Comparison of ENCODE assay signal across 22 cellular contexts in genomic region chr5:14243768-14244167, GRCh38.
"Had no signal": no experiment of that assay in that cellular context is flagged by ENCODE, and none has a peak within 500 bp of the region (broad histone marks: within the 10 kb centered on the region; RNA-seq: fewer than 3 reads in every experiment).

No MANE protein-coding gene starts in this region.

- H3K4me1 ChIP-seq: breast epithelium, testis had no signal

- H3K27ac Mint-ChIP-seq: activated CD4-positive, alpha-beta T cell treated with anti-CD3 and anti-CD28 coated beads for 36 hours; activated naive CD8-positive, alpha-beta T cell treated with anti-CD3 and anti-CD28 coated beads for 36 hours; immature natural killer cell; naive thymus-derived CD4-positive, alpha-beta T cell; type B pancreatic cell had no signal

- H3K36me3 Mint-ChIP-seq: activated naive CD8-positive, alpha-beta T cell treated with anti-CD3 and anti-CD28 coated beads for 36 hours; immature natural killer cell; naive thymus-derived CD4-positive, alpha-beta T cell; type B pancreatic cell had no signal

- H3K4me3 Mint-ChIP-seq: activated B cell treated with CpG ODN at 0.5 μM for 24 hours; activated CD4-positive, alpha-beta T cell treated with anti-CD3 and anti-CD28 coated beads for 36 hours; activated naive CD8-positive, alpha-beta T cell treated with anti-CD3 and anti-CD28 coated beads for 36 hours; activated T-cell treated with anti-CD3 and anti-CD28 coated beads, Interleukin-2, amount 50 U/mL, for 4 hours; central memory CD8-positive, alpha-beta T cell; immature natural killer cell; naive thymus-derived CD4-positive, alpha-beta T cell; type B pancreatic cell had no signal

- H3K27me3 Mint-ChIP-seq: activated B cell treated with CpG ODN at 0.5 μM for 24 hours, type B pancreatic cell had no signal

- H3K27me3 ChIP-seq: breast epithelium, left lung, testis, vagina had no signal

- FAIRE-seq: astrocyte had no signal

- H3K4me2 ChIP-seq: smooth muscle cell had no signal

- H3K36me3 ChIP-seq: breast epithelium, left lung, vagina had no signal

- H3K4me3 ChIP-seq: breast epithelium, coronary artery, left lung, lung, smooth muscle cell, testis, vagina had no signal

- H3K4me1 Mint-ChIP-seq: activated CD4-positive, alpha-beta T cell treated with anti-CD3 and anti-CD28 coated beads for 36 hours; activated naive CD8-positive, alpha-beta T cell treated with anti-CD3 and anti-CD28 coated beads for 36 hours; central memory CD8-positive, alpha-beta T cell; naive thymus-derived CD4-positive, alpha-beta T cell had no signal

- H3K9me3 Mint-ChIP-seq: activated B cell treated with CpG ODN at 0.5 μM for 24 hours; activated naive CD8-positive, alpha-beta T cell treated with anti-CD3 and anti-CD28 coated beads for 36 hours; activated T-cell treated with anti-CD3 and anti-CD28 coated beads, Interleukin-2, amount 50 U/mL, for 4 hours; central memory CD8-positive, alpha-beta T cell; immature natural killer cell; naive thymus-derived CD4-positive, alpha-beta T cell; type B pancreatic cell had no signal

- H3K9me3 ChIP-seq: breast epithelium, left lung, testis, vagina had no signal

- H3K27ac ChIP-seq: breast epithelium, coronary artery, left lung, testis, vagina had no signal

- DNase-seq: activated B cell treated with CpG ODN at 0.5 μM for 24 hours; activated CD4-positive, alpha-beta T cell treated with anti-CD3 and anti-CD28 coated beads for 36 hours; activated CD4-positive, alpha-beta T cell treated with anti-CD3 and anti-CD28 coated beads, Interleukin-2, amount 50 U/mL, for 48 hours; activated CD8-positive, alpha-beta memory T cell treated with anti-CD3 and anti-CD28 coated beads, Interleukin-2, amount 50 U/mL, for 48 hours; activated naive CD4-positive, alpha-beta T cell treated with Interleukin-2 at 50 U/mL for 16 hours; activated naive CD8-positive, alpha-beta T cell treated with anti-CD3 and anti-CD28 coated beads for 36 hours; activated T-cell treated with anti-CD3 and anti-CD28 coated beads, Interleukin-2, amount 50 U/mL, for 4 hours; immature natural killer cell; kidney glomerular epithelial cell; left lung; naive thymus-derived CD4-positive, alpha-beta T cell; stimulated activated CD4-positive, alpha-beta T cell treated with anti-CD3 and anti-CD28 coated beads, Interleukin-15, amount 100 ng/mL, for 24 hours; stimulated activated naive CD4-positive, alpha-beta T cell; testis had no signal
